In the genomic region with DNA sequence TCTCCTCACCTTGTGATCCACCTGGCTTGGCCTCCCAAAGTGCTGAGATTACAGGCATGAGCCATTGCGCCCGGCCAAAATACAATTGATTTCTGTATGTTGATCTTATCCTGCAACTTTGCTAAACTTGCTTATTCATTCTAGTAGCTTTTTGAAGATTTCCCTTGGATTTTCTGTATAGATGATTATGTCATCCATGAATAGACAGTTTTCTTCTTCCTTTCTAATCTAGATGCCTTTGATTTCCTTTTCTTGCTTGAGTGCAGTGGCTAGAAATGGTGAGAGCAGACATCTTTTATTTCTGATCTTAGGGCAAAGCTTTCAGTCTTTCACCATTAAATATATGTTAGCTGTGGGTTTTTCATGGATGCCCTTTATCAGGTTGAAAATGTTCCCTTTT, we compare ENCODE assay signal across 22 cellular contexts.
"Had no signal": no experiment of that assay in that cellular context is flagged by ENCODE, and none has a peak within 500 bp of the region (broad histone marks: within the 10 kb centered on the region; RNA-seq: fewer than 3 reads in every experiment).

No MANE protein-coding gene starts in this region.

- H3K27me3 ChIP-seq: MG63 had no signal

- H3K36me3 ChIP-seq: MG63 had no signal

- H3K9me3 ChIP-seq: MG63 had no signal

- H3K4me3 ChIP-seq: MG63 had no signal

- ATAC-seq: Panc1, PC-3, SK-N-SH treated with all-trans-retinoic acid at 6 μM for 48 hours had no signal

- DNase-seq: Karpas-422, KG1, MG63, NCI-H1092, NCI-H1105 treated with DMSO at 0.1 percent for 48 hours, NCI-H1436, NCI-H187, NCI-H2029, NCI-H2081 treated with DMSO at 0.1 percent for 48 hours, NCI-H2171, NCI-H226, NCI-H446, NCI-H510A, NCI-H524 treated with DMSO at 0.1 percent for 48 hours, NCI-H69, NCI-H774, PC-3, SHP77 had no signal

- H3K27ac ChIP-seq: HL-60, RWPE1 had no signal
